ENCODE assay signal across 9 cellular contexts in the genomic region with DNA sequence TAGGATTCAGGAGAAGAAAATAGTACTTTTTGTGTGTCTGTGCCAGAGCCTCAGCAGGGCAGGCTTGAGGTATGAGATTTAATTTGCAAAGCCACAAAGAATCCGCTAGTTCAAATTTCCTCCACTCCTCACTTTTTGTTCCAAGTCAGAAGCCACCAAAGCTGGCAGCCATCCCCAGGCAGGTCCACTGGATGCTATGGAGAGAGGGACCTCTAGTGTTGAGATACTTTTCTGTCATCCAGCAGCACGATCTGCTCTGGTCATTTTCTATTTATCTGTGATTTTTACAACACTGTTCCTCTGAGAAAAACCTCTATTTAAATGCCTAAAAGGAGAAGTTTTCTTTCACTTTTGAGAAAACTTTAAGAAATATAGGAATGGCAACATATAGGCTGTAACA.
DNase-seq lines count a peak whose midpoint lies in the region; ATAC-seq, FAIRE-seq and TF ChIP-seq lines count a peak whose summit lies in the region.
"Had no signal": no experiment of that assay in that cellular context is flagged by ENCODE, and none has a peak within 500 bp of the region (broad histone marks: within the 10 kb centered on the region; RNA-seq: fewer than 3 reads in every experiment).

No MANE protein-coding gene starts in this region.

- no peak for ATAC-seq in GM21786 (IDR thresholded peaks at IDR 0.05; ENCODE audit: unreplicated experiment)
- no peak for ATAC-seq in GM18498 (IDR thresholded peaks at IDR 0.05; ENCODE audit: unreplicated experiment)

- no peak overlapping the region for H3K27ac ChIP-seq in tibial artery
- H3K27ac ChIP-seq: HL-60 had no signal

- FAIRE-seq in GM19239 (lab: Jason Lieb, UNC) (no peak), bronchial epithelial cell (lab: Jason Lieb, UNC) (no peak)

- no peak overlapping the region for H3K4me3 ChIP-seq in AG10803 (ENCODE audit: low read length)
- no peak overlapping the region for H3K4me3 ChIP-seq in bronchial epithelial cell (ENCODE audit: low read depth, low read length)
- no peak overlapping the region for H3K4me3 ChIP-seq in tibial artery

- peaks cover 0 to 10% (median 0%) of the 10 kb centered on the region in 4 donors for H3K4me1 ChIP-seq in tibial artery

- DNase-seq in AG10803 (ENCODE audit: low read depth): peak; percentile 84
- DNase-seq in GM19239 (ENCODE audit: insufficient read length, low spot score): peak; percentile 7
- DNase-seq in NCI-H526 treated with DMSO at 0.1 percent for 48 hours (lab: John Stamatoyannopoulos, UW): peak; percentile 31
- DNase-seq in bronchial epithelial cell (ENCODE audit: low read depth): peak; percentile 37
- peak; percentile 82 for DNase-seq in kidney tubule cell (ENCODE audit: low spot score)
- DNase-seq in tibial artery: peak; percentile 54 to 69

- H3K36me3 ChIP-seq in bronchial epithelial cell (ENCODE audit: control insufficient read depth, insufficient read depth, low read length) (no peaks in the 10 kb centered on the region), tibial artery (no peaks in the 10 kb centered on the region)

- no peaks in the 10 kb centered on the region for H3K9me3 ChIP-seq in tibial artery

- no peaks in the 10 kb centered on the region for H3K27me3 ChIP-seq in bronchial epithelial cell (ENCODE audit: control insufficient read depth, insufficient read depth, low read length)
- H3K27me3 ChIP-seq in tibial artery: no peaks in the 10 kb centered on the region

- TF ChIP-seq CTCF in AG10803 (conservative IDR thresholded peaks at IDR 0.05; ENCODE audit: low read length) (peak; percentile 85), bronchial epithelial cell (IDR thresholded peaks at IDR 0.05; ENCODE audit: insufficient read depth, low read length, severe bottlenecking) (peak; percentile 48), tibial artery (IDR thresholded peaks at IDR 0.05) (peak; percentile 57)

- intact Hi-C loops in tibial artery (cut with DNase I; ENCODE audit: low total_unique reads): loop anchor here (5.0 kb wide), 1 partner anchor 281 kb away; no protein-coding TSS in a partner anchor

Comparison
In these comparisons a context has a peak if more than half of its experiments do, and no peak if none do; other contexts are left out.
1. DNase-seq: peak in every context shown above with its lines; median percentile 84 in AG10803; 82 in kidney tubule cell; 62 in tibial artery; 37 in bronchial epithelial cell; 31 in NCI-H526 treated with DMSO at 0.1 percent for 48 hours; 7 in GM19239.